In the genomic region with DNA sequence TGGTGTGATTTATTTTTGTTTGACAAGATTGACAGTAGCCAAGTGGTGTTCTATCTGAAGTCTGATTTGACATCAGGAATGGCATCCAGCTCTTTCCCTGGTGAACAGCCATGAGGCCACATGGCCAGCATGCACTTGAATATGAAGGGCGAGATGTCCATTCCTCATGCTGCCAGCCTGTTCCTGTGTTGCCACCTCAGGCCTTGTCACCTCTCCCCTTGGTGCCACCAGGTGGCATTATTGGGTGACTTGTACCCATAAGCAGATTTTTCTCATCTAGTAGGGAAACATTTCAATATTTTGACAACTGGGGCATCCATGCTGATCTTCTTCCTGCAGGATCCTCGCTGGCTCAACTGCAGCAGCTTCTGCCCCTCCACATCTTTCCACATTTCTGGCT, we compare ENCODE assay signal across 1 cellular context.
TF ChIP-seq lines count a peak whose summit lies in the region.

No MANE protein-coding gene starts in this region.

TF ChIP-seq in SK-N-SH treated with all-trans-retinoic acid at 6 μM for 48 hours, 23 proteins besides CTCF, POLR2A, EP300 and RAD21 (continued from another document):
- TF ChIP-seq ZNF70 (CRISPR knock-in tag; IDR thresholded peaks at IDR 0.05) (no peak), ZNF565 (CRISPR knock-in tag; conservative IDR thresholded peaks at IDR 0.05; ENCODE audit: low read depth) (no peak)
